8 cellular contexts compared by ENCODE assay signal in genomic region chr3:48634661-48635221, GRCh38. TPM values are rescaled to one million over a fixed set of nuclear protein-coding genes. Genes with fewer than 3 reads are reported as not detected.
A peak's percentile ranks its signal among the peaks of the same experiment; 100 is the strongest.
DNase-seq lines count a peak whose midpoint lies in the region; ATAC-seq lines count a peak whose summit lies in the region.

No MANE protein-coding gene starts in this region.

- H4K91ac ChIP-seq in trophoblast cell (ENCODE audit: low read depth, low read length): peak overlapping the region; percentile 74

- ATAC-seq in HG03108 (IDR thresholded peaks at IDR 0.05; ENCODE audit: unreplicated experiment) (peak; percentile 5), Right ventricle myocardium superior (ENCODE audit: poor library complexity) (peak; percentile 53)

- H3K4me1 ChIP-seq in trophoblast cell (ENCODE audit: control insufficient read depth in 1 of 2, insufficient read depth in 2 of 2, low read length in 2 of 2): peaks cover 5 to 17% of the 10 kb centered on the region in 2 experiments

- H3K36me3 ChIP-seq in trophoblast cell (ENCODE audit: control insufficient read depth in 1 of 2, insufficient read depth in 2 of 2, low read length in 2 of 2): peaks cover 38 to 42% of the 10 kb centered on the region in 2 experiments

- H2BK5ac ChIP-seq in trophoblast cell (ENCODE audit: low read depth, low read length, poor library complexity): peak overlapping the region; percentile 34

- H4K12ac ChIP-seq in trophoblast cell (ENCODE audit: low read depth, low read length): peak overlapping the region; percentile 66

- peaks cover 8% of the 10 kb centered on the region for H3K79me2 ChIP-seq in trophoblast cell (ENCODE audit: control insufficient read depth, insufficient read depth, low read length, poor library complexity)

- H3K79me1 ChIP-seq in trophoblast cell (ENCODE audit: low read length): peaks cover 9% of the 10 kb centered on the region

- H2BK120ac ChIP-seq in trophoblast cell (ENCODE audit: insufficient read depth, low read length, poor library complexity): peak overlapping the region; percentile 79

- peak overlapping the region; percentile 93 for H3K14ac ChIP-seq in trophoblast cell (ENCODE audit: low read length)

- DNase-seq in NCI-H2171 treated with DMSO at 0.1 percent for 48 hours (lab: John Stamatoyannopoulos, UW) (peak; percentile 1), NCI-H2171 (lab: John Stamatoyannopoulos, UW) (no peak), RPMI7951 (ENCODE audit: low read depth) (peak; percentile 76), Right ventricle myocardium superior (peak; percentile 73), trophoblast cell (peak; percentile 15 to 46)
- peak; percentile 60 for DNase-seq in activated naive CD4-positive, alpha-beta T cell treated with anti-CD3 and anti-CD28 coated beads, Interleukin-2, amount 50 U/mL, for 16 hours
- DNase-seq in central memory CD4-positive, alpha-beta T cell: no peak

- H3K9ac ChIP-seq in trophoblast cell (ENCODE audit: low read length): peak overlapping the region; percentile 80

- no CpG with 5 or more reads among the region's 30 CpGs for WGBS in trophoblast cell (ENCODE audit: extremely low coverage, insufficient coverage, insufficient read length)

- peak overlapping the region; percentile 88 for H3K4me3 ChIP-seq in trophoblast cell (ENCODE audit: low read depth, low read length)

- peak overlapping the region; percentile 38 for H4K8ac ChIP-seq in trophoblast cell (ENCODE audit: low read depth, low read length)

- peak overlapping the region; percentile 85 for H3K18ac ChIP-seq in trophoblast cell (ENCODE audit: low read length)

- peaks cover 4% of the 10 kb centered on the region for H3K9me3 ChIP-seq in trophoblast cell (ENCODE audit: insufficient read depth, low read depth, low read length)

- intact Hi-C loops in Right ventricle myocardium superior (cut with DNase I): no loop called here

- H2AK5ac ChIP-seq in trophoblast cell (ENCODE audit: low read length): peak overlapping the region; percentile 67

- peak overlapping the region; percentile 66 for H3K4ac ChIP-seq in trophoblast cell (ENCODE audit: low read depth, low read length)

- H2AFZ ChIP-seq in trophoblast cell (ENCODE audit: insufficient read depth, low read length, poor library complexity): peak overlapping the region; percentile 77

- peak overlapping the region; percentile 61 for H3K27ac ChIP-seq in trophoblast cell (ENCODE audit: low read depth, low read length)

- peak overlapping the region; percentile 92 for H3K4me2 ChIP-seq in trophoblast cell (ENCODE audit: low read length)

- H3K23ac ChIP-seq in trophoblast cell (ENCODE audit: low read length): no peak overlapping the region

- no peaks in the 10 kb centered on the region for H3K27me3 ChIP-seq in trophoblast cell (ENCODE audit: insufficient read depth, low read length)

- peak overlapping the region; percentile 62 for H2BK12ac ChIP-seq in trophoblast cell (ENCODE audit: low read length)

RNA-seq across cellular contexts. Expression of gene SLC26A6, which starts 0.5 kb away (rescaled TPM):
- total RNA-seq in RPMI7951 (2014; rRNA removed; shearing (Covaris generic)): 32.3 and 35.1 TPM in 2 replicates
- 10.8 TPM for total RNA-seq in Right ventricle myocardium superior
- 27.3 and 27.9 TPM in 2 replicates for polyA plus RNA-seq in trophoblast cell (2013)

RNA-seq across cellular contexts. Expression of gene TMEM89, which starts 13.2 kb away (rescaled TPM):
- not detected in 2 replicates for total RNA-seq in RPMI7951 (2014; rRNA removed; shearing (Covaris generic))
- total RNA-seq in Right ventricle myocardium superior: not detected
- polyA plus RNA-seq in trophoblast cell (2013): not detected in 2 replicates

RNA-seq across cellular contexts. Expression of gene UQCRC1, which starts 25.3 kb away (rescaled TPM):
- total RNA-seq in RPMI7951 (2014; rRNA removed; shearing (Covaris generic)): 393 and 540 TPM in 2 replicates
- total RNA-seq in Right ventricle myocardium superior: 1,265 TPM
- polyA plus RNA-seq in trophoblast cell (2013): 164 and 166 TPM in 2 replicates

RNA-seq across cellular contexts. Expression of gene CELSR3, which starts 27.9 kb away (rescaled TPM):
- 0.98 and 1.1 TPM in 2 replicates for total RNA-seq in RPMI7951 (2014; rRNA removed; shearing (Covaris generic))
- total RNA-seq in Right ventricle myocardium superior: 0.16 TPM
- polyA plus RNA-seq in trophoblast cell (2013): 3.5 TPM in 2 replicates

RNA-seq across cellular contexts. Expression of gene COL7A1, which starts 39.6 kb away (rescaled TPM):
- 110 and 141 TPM in 2 replicates for total RNA-seq in RPMI7951 (2014; rRNA removed; shearing (Covaris generic))
- 16.1 TPM for total RNA-seq in Right ventricle myocardium superior
- 23.1 and 26.0 TPM in 2 replicates for polyA plus RNA-seq in trophoblast cell (2013)

Comparison
In these comparisons a context has a peak if more than half of its experiments do, and no peak if none do; other contexts are left out.
1. DNase-seq: peak in NCI-H2171 treated with DMSO at 0.1 percent for 48 hours (single experiment), RPMI7951 (single experiment), activated naive CD4-positive, alpha-beta T cell treated with anti-CD3 and anti-CD28 coated beads, Interleukin-2, amount 50 U/mL, for 16 hours (single experiment), Right ventricle myocardium superior (single experiment) and trophoblast cell (2 of 2); none in NCI-H2171 (single experiment) and central memory CD4-positive, alpha-beta T cell (single experiment).